ENCODE assay signal across 14 cellular contexts in the genomic region with DNA sequence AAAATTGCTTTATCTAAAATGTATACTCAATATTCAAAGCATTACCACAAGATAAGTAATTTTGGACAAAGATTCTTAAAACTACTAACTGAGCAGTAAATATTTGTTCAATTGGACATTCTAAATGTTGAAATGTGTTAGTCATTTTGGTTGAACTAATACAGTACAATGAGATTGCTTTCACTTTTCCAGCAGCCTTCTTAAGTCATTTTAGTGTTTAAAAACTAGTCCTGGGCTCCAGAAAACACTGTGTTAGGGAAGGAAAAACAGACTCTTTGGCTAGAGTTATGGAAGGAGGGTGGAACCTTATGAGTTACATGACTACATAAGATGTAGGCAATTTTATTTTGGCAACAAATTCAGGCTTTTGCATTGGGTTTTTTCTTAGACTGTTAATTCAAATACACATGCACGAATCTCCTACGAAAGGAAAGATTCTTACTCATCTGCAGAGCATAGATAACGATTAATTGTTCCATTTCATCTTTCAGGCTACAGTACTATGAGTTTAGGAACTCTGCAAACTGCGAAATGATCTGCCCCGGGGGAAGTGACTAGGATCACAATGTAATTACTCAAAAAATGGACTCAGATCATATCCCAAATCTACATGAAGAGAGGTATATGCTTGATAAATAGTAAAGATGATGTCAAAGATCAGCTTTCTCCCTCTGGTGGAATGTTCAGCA.
DNase-seq lines count a peak whose midpoint lies in the region; ATAC-seq, FAIRE-seq and TF ChIP-seq lines count a peak whose summit lies in the region.
"Had no signal": no experiment of that assay in that cellular context is flagged by ENCODE, and none has a peak within 500 bp of the region (broad histone marks: within the 10 kb centered on the region; RNA-seq: fewer than 3 reads in every experiment).

No MANE protein-coding gene starts in this region.

- no peak for TF ChIP-seq EP300 in gastroesophageal sphincter (IDR thresholded peaks at IDR 0.05)

- H3K9me3 ChIP-seq in astrocyte (ENCODE audit: insufficient read depth, low read depth, low read length) = peaks cover 4% of the 10 kb centered on the region
- H3K9me3 ChIP-seq in gastroesophageal sphincter = no peaks in the 10 kb centered on the region
- no peaks in the 10 kb centered on the region for H3K9me3 ChIP-seq in skeletal muscle satellite cell (replicated peaks; ENCODE audit: low read length)
- H3K9me3 ChIP-seq in neural progenitor cell (ENCODE audit: low read depth) = no peaks in the 10 kb centered on the region
- H3K9me3 ChIP-seq: testis had no signal

- H3K4me1 Mint-ChIP-seq in astrocyte (ENCODE audit: low read depth, unreplicated experiment) = peaks cover 2% of the 10 kb centered on the region
- peaks cover 7% of the 10 kb centered on the region for H3K4me1 Mint-ChIP-seq in neural progenitor cell
- H3K4me1 Mint-ChIP-seq: T-cell had no signal

- H2AFZ ChIP-seq in astrocyte (ENCODE audit: low read depth, low read length) = no peak overlapping the region
- H2AFZ ChIP-seq in neural progenitor cell (replicated peaks) = no peak overlapping the region

- no peaks in the 10 kb centered on the region for H3F3A ChIP-seq in neural progenitor cell (ENCODE audit: low read depth)

- H3K36me3 ChIP-seq in astrocyte (ENCODE audit: insufficient read depth, low read length) = no peaks in the 10 kb centered on the region
- no peaks in the 10 kb centered on the region for H3K36me3 ChIP-seq in gastroesophageal sphincter
- H3K36me3 ChIP-seq in skeletal muscle satellite cell (ENCODE audit: insufficient read depth, low read length) = no peaks in the 10 kb centered on the region
- H3K36me3 ChIP-seq in neural progenitor cell = no peaks in the 10 kb centered on the region
- H3K36me3 ChIP-seq in brain microvascular endothelial cell (replicated peaks) = no peaks in the 10 kb centered on the region

- peak; percentile 43 for ATAC-seq in gastroesophageal sphincter
- no peak for ATAC-seq in GM19035 (IDR thresholded peaks at IDR 0.05; ENCODE audit: unreplicated experiment)
- ATAC-seq: T-cell had no signal

- H3K79me2 ChIP-seq in astrocyte (ENCODE audit: insufficient read depth, low read length) = no peaks in the 10 kb centered on the region
- no peaks in the 10 kb centered on the region for H3K79me2 ChIP-seq in neural progenitor cell (ENCODE audit: low read depth)

- FAIRE-seq in H54 (lab: Jason Lieb, UNC) = peak; percentile 36
- no peak for FAIRE-seq in astrocyte (lab: Jason Lieb, UNC)

- H3K27me3 ChIP-seq in astrocyte (ENCODE audit: insufficient read depth, low read length) (no peaks in the 10 kb centered on the region), gastroesophageal sphincter (no peaks in the 10 kb centered on the region), skeletal muscle satellite cell (ENCODE audit: control insufficient read depth, insufficient read depth, low read length) (no peaks in the 10 kb centered on the region), neural progenitor cell (no peaks in the 10 kb centered on the region), brain microvascular endothelial cell (replicated peaks) (no peaks in the 10 kb centered on the region)
- H3K27me3 ChIP-seq: testis had no signal

- no peaks in the 10 kb centered on the region for H3K27me3 Mint-ChIP-seq in astrocyte (ENCODE audit: low read depth, unreplicated experiment)
- peaks cover 3% of the 10 kb centered on the region for H3K27me3 Mint-ChIP-seq in neural progenitor cell (ENCODE audit: insufficient read depth, low read depth)

- H3K27ac Mint-ChIP-seq in astrocyte (ENCODE audit: unreplicated experiment) (no peak overlapping the region), neural progenitor cell (no peak overlapping the region)
- H3K27ac Mint-ChIP-seq: activated T-cell treated with anti-CD3 and anti-CD28 coated beads, Interleukin-2, amount 50 U/mL, for 24 hours; brain; T-cell had no signal

- no peak overlapping the region for H3K4me3 Mint-ChIP-seq in astrocyte (ENCODE audit: unreplicated experiment)
- no peak overlapping the region for H3K4me3 Mint-ChIP-seq in neural progenitor cell
- H3K4me3 Mint-ChIP-seq: activated T-cell treated with anti-CD3 and anti-CD28 coated beads, Interleukin-2, amount 50 U/mL, for 24 hours; brain; T-cell had no signal

- TF ChIP-seq POLR2A in H54 (IDR thresholded peaks at IDR 0.05; ENCODE audit: low read depth, low read length) = no peak
- no peak for TF ChIP-seq POLR2A in gastroesophageal sphincter (IDR thresholded peaks at IDR 0.05)

- H3K4me2 ChIP-seq in astrocyte (ENCODE audit: low read length) = no peak overlapping the region
- H3K4me2 ChIP-seq in skeletal muscle satellite cell (ENCODE audit: low read length) = peak overlapping the region; percentile 49
- H3K4me2 ChIP-seq in neural progenitor cell = no peak overlapping the region

- WGBS in gastroesophageal sphincter (ENCODE audit: low coverage in 1 of 2), 2 donors = 36 to 48% methylated on average over 5 of the region's 5 CpGs

- H3K9me3 Mint-ChIP-seq in astrocyte (ENCODE audit: unreplicated experiment) = no peaks in the 10 kb centered on the region
- no peaks in the 10 kb centered on the region for H3K9me3 Mint-ChIP-seq in neural progenitor cell
- H3K9me3 Mint-ChIP-seq: activated T-cell treated with anti-CD3 and anti-CD28 coated beads, Interleukin-2, amount 50 U/mL, for 24 hours; T-cell had no signal

- TF ChIP-seq CTCF in astrocyte (IDR thresholded peaks at IDR 0.05; ENCODE audit: insufficient read depth, low read depth, low read length) = no peak
- TF ChIP-seq CTCF in gastroesophageal sphincter (IDR thresholded peaks at IDR 0.05) = no peak
- TF ChIP-seq CTCF in neural progenitor cell (IDR thresholded peaks at IDR 0.05) = no peak
- no peak for TF ChIP-seq CTCF in brain microvascular endothelial cell (IDR thresholded peaks at IDR 0.05; ENCODE audit: low read depth, low read length, missing control alignments)

- H3K36me3 Mint-ChIP-seq in astrocyte (ENCODE audit: low read depth, unreplicated experiment) (no peaks in the 10 kb centered on the region), neural progenitor cell (no peaks in the 10 kb centered on the region)
- H3K36me3 Mint-ChIP-seq: brain, T-cell had no signal

- in situ Hi-C loops in brain microvascular endothelial cell (cut with HindIII; ENCODE audit: low pct_ligation_motif_present, low sequenced_read_pairs) = no loop called here

- DNase-seq in H54 (ENCODE audit: insufficient read length, low spot score) (no peak), astrocyte (ENCODE audit: low read depth) (peak; percentile 39), neural progenitor cell (ENCODE audit: low spot score) (no peak), brain microvascular endothelial cell (no peak)
- no peak for DNase-seq in stimulated activated CD4-positive, alpha-beta T cell treated with anti-CD3 and anti-CD28 coated beads, Interleukin-4, amount 100 ng/mL, for 24 hours
- DNase-seq: activated CD4-positive, alpha-beta T cell treated with anti-CD3 and anti-CD28 coated beads for 48 hours; activated T-cell treated with anti-CD3 and anti-CD28 coated beads, Interleukin-2, amount 50 U/mL, for 24 hours; T-cell; testis had no signal

- H3K4me3 ChIP-seq in astrocyte (ENCODE audit: insufficient read depth, low read depth, low read length) (no peak overlapping the region), gastroesophageal sphincter (peak overlapping the region; percentile 19 to 21), skeletal muscle satellite cell (ENCODE audit: low read length) (no peak overlapping the region), neural progenitor cell (no peak overlapping the region), brain microvascular endothelial cell (ENCODE audit: low read depth, low read length) (no peak overlapping the region)
- H3K4me3 ChIP-seq: testis had no signal

- no peaks in the 10 kb centered on the region for H4K20me1 ChIP-seq in astrocyte (ENCODE audit: insufficient read depth, low read length)
- H4K20me1 ChIP-seq in neural progenitor cell (ENCODE audit: low read depth) = no peaks in the 10 kb centered on the region

- H3K9ac ChIP-seq in astrocyte (ENCODE audit: low read length) = no peak overlapping the region
- H3K9ac ChIP-seq in skeletal muscle satellite cell (ENCODE audit: low read depth, low read length) = no peak overlapping the region
- no peak overlapping the region for H3K9ac ChIP-seq in neural progenitor cell

- peaks cover 3% of the 10 kb centered on the region for H3K4me1 ChIP-seq in astrocyte (ENCODE audit: insufficient read depth, low read length)
- H3K4me1 ChIP-seq in gastroesophageal sphincter = peaks cover 0 to 15% (median 0%) of the 10 kb centered on the region in 3 donors
- peaks cover 19% of the 10 kb centered on the region for H3K4me1 ChIP-seq in skeletal muscle satellite cell (ENCODE audit: control insufficient read depth, insufficient read depth, low read length)
- peaks cover 7% of the 10 kb centered on the region for H3K4me1 ChIP-seq in neural progenitor cell
- H3K4me1 ChIP-seq: testis had no signal

- H3K27ac ChIP-seq in astrocyte (ENCODE audit: low read depth, low read length) = no peak overlapping the region
- H3K27ac ChIP-seq in gastroesophageal sphincter = peak overlapping the region in 3 of 4 donors; percentile 1 to 24 (median 14)
- H3K27ac ChIP-seq in neural progenitor cell = no peak overlapping the region
- no peak overlapping the region for H3K27ac ChIP-seq in brain microvascular endothelial cell
- H3K27ac ChIP-seq: epithelial cell of prostate, testis had no signal

Comparison
In these comparisons a context has a peak if more than half of its experiments do, and no peak if none do; other contexts are left out.
1. H3K27ac ChIP-seq: peak in gastroesophageal sphincter (3 of 4); none in astrocyte (single experiment), neural progenitor cell (single experiment) and brain microvascular endothelial cell (single experiment).
2. H3K4me3 ChIP-seq: peak in gastroesophageal sphincter (2 of 2); none in astrocyte (single experiment), skeletal muscle satellite cell (single experiment), neural progenitor cell (single experiment) and brain microvascular endothelial cell (single experiment).